In genomic region chr4:142493255-142493976, GRCh38 we compare ENCODE assay signal across 22 cellular contexts.
A peak's percentile ranks its signal among the peaks of the same experiment; 100 is the strongest.
DNase-seq lines count a peak whose midpoint lies in the region; ATAC-seq, FAIRE-seq and TF ChIP-seq lines count a peak whose summit lies in the region.
"Had no signal": no experiment of that assay in that cellular context is flagged by ENCODE, and none has a peak within 500 bp of the region (broad histone marks: within the 10 kb centered on the region; RNA-seq: fewer than 3 reads in every experiment).

No MANE protein-coding gene starts in this region.

- peak; percentile 35; the same call in 1 of the 3 replicates for TF ChIP-seq CTCF in H9 (conservative IDR thresholded peaks at IDR 0.05)

- no peak overlapping the region for H2AK5ac ChIP-seq in H9 (ENCODE audit: insufficient read length, low read length)

- no peak overlapping the region for H2BK20ac ChIP-seq in H9 (ENCODE audit: low read depth, low read length, poor library complexity, severe bottlenecking)

- no peaks in the 10 kb centered on the region for H3K4me1 Mint-ChIP-seq in H9
- peaks cover 2% of the 10 kb centered on the region for H3K4me1 Mint-ChIP-seq in T-helper 17 cell
- peaks cover 0 to 5% (median 3%) of the 10 kb centered on the region in 4 donors for H3K4me1 Mint-ChIP-seq in CD4-positive, alpha-beta memory T cell
- H3K4me1 Mint-ChIP-seq: B cell, GM23338 had no signal

- H4K20me1 ChIP-seq in H9 (ENCODE audit: control insufficient read depth, insufficient read depth, insufficient read length), result no peaks in the 10 kb centered on the region

- no peak overlapping the region for H3K23ac ChIP-seq in H9 (ENCODE audit: insufficient read length, low read depth, low read length)

- H2BK5ac ChIP-seq in H9 (ENCODE audit: insufficient read length, low read length), result no peak overlapping the region

- H3K4ac ChIP-seq in H9 (ENCODE audit: low read depth, low read length), result no peak overlapping the region

- no peak overlapping the region for H3K27ac ChIP-seq in H9 (ENCODE audit: insufficient read length, low read depth, low read length)
- H3K27ac ChIP-seq in small intestine (ENCODE audit: low read depth in 1 of 2, low read length in 1 of 2), result no peak overlapping the region
- H3K27ac ChIP-seq in CD4-positive, alpha-beta memory T cell (ENCODE audit: low read depth, low read length), result no peak overlapping the region
- H3K27ac ChIP-seq: RWPE1 had no signal

- H3K27me3 ChIP-seq in H9 (ENCODE audit: insufficient read depth, low read length) (no peaks in the 10 kb centered on the region), small intestine (ENCODE audit: control insufficient read depth in 2 of 2, insufficient read depth in 2 of 2, low read length in 2 of 2) (no peaks in the 10 kb centered on the region)
- no peaks in the 10 kb centered on the region for H3K27me3 ChIP-seq in CD4-positive, alpha-beta memory T cell (ENCODE audit: insufficient read depth, low read length)

- CTCF ChIA-PET in CD4-positive, alpha-beta memory T cell (lab: Charles Lee; ENCODE audit: partially characterized antibody), result interaction anchor here (1.0 to 1.3 kb wide), 2 partner anchors 16 to 21 kb away, joined by 3 read pairs; no protein-coding TSS in a partner anchor

- H3K18ac ChIP-seq in H9 (ENCODE audit: insufficient read length, low read depth, low read length), result no peak overlapping the region

- H3K23me2 ChIP-seq in H9 (ENCODE audit: insufficient read length, low read depth, low read length, poor library complexity, severe bottlenecking), result no peaks in the 10 kb centered on the region

- H3K14ac ChIP-seq in H9 (ENCODE audit: insufficient read depth, low read length), result no peak overlapping the region

- H3K56ac ChIP-seq in H9 (ENCODE audit: insufficient read length, low read depth, low read length), result no peak overlapping the region

- DNase-seq in H9 (no peak), T-helper 17 cell (no peak), fibroblast of peridontal ligament (ENCODE audit: extremely low read depth) (peak; percentile 30), small intestine (peak; percentile 39), cerebellum (ENCODE audit: low spot score) (no peak)
- no peak for DNase-seq in CD4-positive, alpha-beta memory T cell
- DNase-seq: ACHN; Calu3; CD4-positive, alpha-beta T cell; DMS53; Karpas-422; MM.1S; NCI-H1092 treated with DMSO at 0.1 percent for 48 hours; NCI-H1694; NCI-H446; OCI-M1 had no signal

- WGBS in H9 (ENCODE audit: extremely low coverage, insufficient read length, low lambda C conversion rate), result no CpG with 5 or more reads among the region's 1 CpG
- WGBS in small intestine, 3 donors, result 67 to 88% (median 69%) methylated on average over 1 of the region's 1 CpG

- no peak for FAIRE-seq in small intestine (lab: Jason Lieb, UNC)
- FAIRE-seq: GM12891, GM18507 had no signal

- no peak overlapping the region for H3K9ac ChIP-seq in H9 (ENCODE audit: extremely low read depth, insufficient read length, low read length)

- H4K5ac ChIP-seq in H9 (ENCODE audit: insufficient read length, low read depth, low read length), result no peak overlapping the region

- H3K36me3 Mint-ChIP-seq in H9 (ENCODE audit: insufficient read depth in 1 of 3, low read depth in 3 of 3) (no peaks in the 10 kb centered on the region), T-helper 17 cell (ENCODE audit: low read depth) (peaks cover 6% of the 10 kb centered on the region)
- peaks cover 9 to 10% of the 10 kb centered on the region in 2 donors for H3K36me3 Mint-ChIP-seq in CD4-positive, alpha-beta memory T cell

- no peaks in the 10 kb centered on the region for H3K79me1 ChIP-seq in H9 (ENCODE audit: insufficient read depth, low read depth, low read length, poor library complexity, severe bottlenecking)

- POLR2A ChIA-PET in CD4-positive, alpha-beta memory T cell (lab: Charles Lee; ENCODE audit: partially characterized antibody), result no interaction called here

- H3K79me2 ChIP-seq in H9 (ENCODE audit: insufficient read depth, low read length), result no peaks in the 10 kb centered on the region

- intact Hi-C loops in CD4-positive, alpha-beta memory T cell (cut with micrococcal nuclease), result no loop called here

- H2BK120ac ChIP-seq in H9 (ENCODE audit: low read depth, low read length, poor library complexity, severe bottlenecking), result no peak overlapping the region

- no peak overlapping the region for H4K91ac ChIP-seq in H9 (ENCODE audit: insufficient read length, low read depth, low read length)

- H3T11ph ChIP-seq in H9 (ENCODE audit: low read length), result no peak overlapping the region

- H3K9me3 Mint-ChIP-seq in H9, result peaks cover 0 to 2% of the 10 kb centered on the region in 2 experiments; a peak in 3 of 5 replicates
- peaks cover 0 to 24% (median 10%) of the 10 kb centered on the region in 8 donors for H3K9me3 Mint-ChIP-seq in CD4-positive, alpha-beta memory T cell
- H3K9me3 Mint-ChIP-seq: CD4-positive, alpha-beta T cell had no signal

- no peaks in the 10 kb centered on the region for H3K27me3 Mint-ChIP-seq in H9 (ENCODE audit: low read depth)
- no peaks in the 10 kb centered on the region for H3K27me3 Mint-ChIP-seq in T-helper 17 cell
- no peaks in the 10 kb centered on the region for H3K27me3 Mint-ChIP-seq in CD4-positive, alpha-beta memory T cell
- H3K27me3 Mint-ChIP-seq: B cell; CD4-positive, alpha-beta T cell had no signal

- no peak overlapping the region for H3K4me2 ChIP-seq in H9 (ENCODE audit: insufficient read depth, insufficient read length, low read length)
- H3K4me2 ChIP-seq: GM23338 had no signal

- H3K4me1 ChIP-seq in H9 (ENCODE audit: insufficient read depth, low read length) (no peaks in the 10 kb centered on the region), small intestine (ENCODE audit: control insufficient read depth in 2 of 2, insufficient read depth in 1 of 2, low read depth in 1 of 2, low read length in 1 of 2) (peaks cover 0 to 2% of the 10 kb centered on the region in 2 donors)
- no peaks in the 10 kb centered on the region for H3K4me1 ChIP-seq in CD4-positive, alpha-beta memory T cell (ENCODE audit: insufficient read depth, low read length)

- H2AFZ ChIP-seq in H9 (ENCODE audit: low read length), result no peak overlapping the region
- H2AFZ ChIP-seq: GM23338 had no signal

- H3K27ac Mint-ChIP-seq in H9, result no peak overlapping the region
- H3K27ac Mint-ChIP-seq in T-helper 17 cell, result no peak overlapping the region
- H3K27ac Mint-ChIP-seq in CD4-positive, alpha-beta memory T cell, result no peak overlapping the region
- H3K27ac Mint-ChIP-seq: B cell; CD4-positive, alpha-beta T cell; GM23338 had no signal

- ATAC-seq in T-helper 17 cell (no peak), HG03108 (IDR thresholded peaks at IDR 0.05; ENCODE audit: unreplicated experiment) (no peak)
- ATAC-seq: GM23338 had no signal

- H2BK12ac ChIP-seq in H9 (ENCODE audit: insufficient read length, low read depth, low read length), result no peak overlapping the region

- H2BK15ac ChIP-seq in H9 (ENCODE audit: low read depth, low read length), result no peak overlapping the region

- H3K9me3 ChIP-seq in H9 (ENCODE audit: control insufficient read depth, low read depth, low read length) (no peaks in the 10 kb centered on the region), T-helper 17 cell (ENCODE audit: control insufficient read depth, low read length, poor library complexity, severe bottlenecking) (no peaks in the 10 kb centered on the region), small intestine (ENCODE audit: control insufficient read depth, low read depth) (no peaks in the 10 kb centered on the region)
- no peaks in the 10 kb centered on the region for H3K9me3 ChIP-seq in CD4-positive, alpha-beta memory T cell (ENCODE audit: control insufficient read depth in 1 of 2, low read length in 2 of 2)

- H3K36me3 ChIP-seq in small intestine (ENCODE audit: control insufficient read depth in 2 of 2, insufficient read depth in 2 of 2, low read length in 2 of 2), result no peaks in the 10 kb centered on the region
- no peaks in the 10 kb centered on the region for H3K36me3 ChIP-seq in CD4-positive, alpha-beta memory T cell (ENCODE audit: insufficient read depth, low read length)

- H3K4me3 Mint-ChIP-seq in H9 (no peak overlapping the region), T-helper 17 cell (peak overlapping the region; percentile 5)
- no peak overlapping the region for H3K4me3 Mint-ChIP-seq in CD4-positive, alpha-beta memory T cell
- H3K4me3 Mint-ChIP-seq: B cell; CD4-positive, alpha-beta T cell; GM23338 had no signal

- H4K8ac ChIP-seq in H9 (replicated peaks; ENCODE audit: insufficient read length, low read depth, low read length), result no peak overlapping the region

- H3K4me3 ChIP-seq in small intestine (ENCODE audit: low read depth in 1 of 2, low read length in 2 of 2), result no peak overlapping the region
- no peak overlapping the region for H3K4me3 ChIP-seq in CD4-positive, alpha-beta memory T cell (ENCODE audit: low read length in 2 of 2)
- H3K4me3 ChIP-seq: GM23338 had no signal

Comparison
In these comparisons a context has a peak if more than half of its experiments do, and no peak if none do; other contexts are left out.
1. DNase-seq: peak in fibroblast of peridontal ligament (single experiment) and small intestine (single experiment); none in H9 (single experiment), T-helper 17 cell (0 of 3), cerebellum (single experiment) and CD4-positive, alpha-beta memory T cell (0 of 5).